12 cellular contexts compared by ENCODE assay signal in genomic region chr14:50928002-50928635, GRCh38. TPM values are rescaled to one million over a fixed set of nuclear protein-coding genes. Genes with fewer than 3 reads are reported as not detected.
DNase-seq lines count a peak whose midpoint lies in the region; ATAC-seq lines count a peak whose summit lies in the region.
"Had no signal": no experiment of that assay in that cellular context is flagged by ENCODE, and none has a peak within 500 bp of the region (broad histone marks: within the 10 kb centered on the region; RNA-seq: fewer than 3 reads in every experiment).

No MANE protein-coding gene starts in this region.

- DNase-seq in HS-5 (ENCODE audit: low read depth) (peak; percentile 73), astrocyte of the hippocampus (ENCODE audit: low read depth, low spot score) (peak; percentile 62), medulla oblongata (ENCODE audit: extremely low spot score) (peak; percentile 73), NCI-H2196 treated with DMSO at 0.1 percent for 48 hours (lab: John Stamatoyannopoulos, UW; ENCODE audit: unreplicated experiment) (no peak)
- no peak for DNase-seq in activated naive CD8-positive, alpha-beta T cell treated with anti-CD3 and anti-CD28 coated beads for 36 hours
- DNase-seq: CD8-positive, alpha-beta memory T cell; NCI-H2029 treated with DMSO at 0.1 percent for 48 hours had no signal

- H3K36me3 Mint-ChIP-seq in activated naive CD8-positive, alpha-beta T cell treated with anti-CD3 and anti-CD28 coated beads for 36 hours: no peaks in the 10 kb centered on the region
- H3K36me3 Mint-ChIP-seq: CD8-positive, alpha-beta memory T cell; memory B cell had no signal

- peaks cover 22% of the 10 kb centered on the region for H3K4me1 ChIP-seq in BLaER1

- no peaks in the 10 kb centered on the region for H3K27me3 ChIP-seq in BLaER1

- no peaks in the 10 kb centered on the region for H3K4me1 Mint-ChIP-seq in activated naive CD8-positive, alpha-beta T cell treated with anti-CD3 and anti-CD28 coated beads for 36 hours
- H3K4me1 Mint-ChIP-seq: CD8-positive, alpha-beta memory T cell; memory B cell had no signal

- H3K36me3 ChIP-seq in BLaER1: no peaks in the 10 kb centered on the region

- no peaks in the 10 kb centered on the region for H3K9me3 ChIP-seq in BLaER1

- H3K4me3 ChIP-seq in BLaER1: no peak overlapping the region

- no peak overlapping the region for H3K4me3 Mint-ChIP-seq in activated naive CD8-positive, alpha-beta T cell treated with anti-CD3 and anti-CD28 coated beads for 36 hours
- H3K4me3 Mint-ChIP-seq: CD8-positive, alpha-beta memory T cell; memory B cell had no signal

- H3K9ac ChIP-seq in BLaER1: no peak overlapping the region

- H3K4me2 ChIP-seq in BLaER1: peak overlapping the region; percentile 38

- ATAC-seq in HG02678 (IDR thresholded peaks at IDR 0.05; ENCODE audit: unreplicated experiment) (no peak), HG03460 (IDR thresholded peaks at IDR 0.05; ENCODE audit: unreplicated experiment) (no peak)

- H3K27me3 Mint-ChIP-seq in activated naive CD8-positive, alpha-beta T cell treated with anti-CD3 and anti-CD28 coated beads for 36 hours: peaks cover 11% of the 10 kb centered on the region

- no peak overlapping the region for H3K27ac ChIP-seq in BLaER1

- no peaks in the 10 kb centered on the region for H4K20me1 ChIP-seq in BLaER1

- H3K27ac Mint-ChIP-seq in activated naive CD8-positive, alpha-beta T cell treated with anti-CD3 and anti-CD28 coated beads for 36 hours: no peak overlapping the region
- H3K27ac Mint-ChIP-seq: CD8-positive, alpha-beta memory T cell; memory B cell had no signal

- H3K9me3 Mint-ChIP-seq in activated naive CD8-positive, alpha-beta T cell treated with anti-CD3 and anti-CD28 coated beads for 36 hours: no peaks in the 10 kb centered on the region
- H3K9me3 Mint-ChIP-seq: CD8-positive, alpha-beta memory T cell; memory B cell had no signal

RNA-seq across cellular contexts. Expression of gene PYGL, which starts 16.2 kb away (rescaled TPM):
- 1 to 10 TPM; 2.3 to 2.5 TPM for total RNA-seq in activated naive CD8-positive, alpha-beta T cell treated with anti-CD3 and anti-CD28 coated beads for 36 hours

RNA-seq across cellular contexts. Expression of gene ABHD12B, which starts 56.3 kb away (rescaled TPM):
- not detected for total RNA-seq in activated naive CD8-positive, alpha-beta T cell treated with anti-CD3 and anti-CD28 coated beads for 36 hours
- total RNA-seq: CD8-positive, alpha-beta memory T cell; urinary bladder had no signal

Comparison
In these comparisons a context has a peak if more than half of its experiments do, and no peak if none do; other contexts are left out.
1. DNase-seq: peak in HS-5 (single experiment), astrocyte of the hippocampus (single experiment) and medulla oblongata (single experiment); none in activated naive CD8-positive, alpha-beta T cell treated with anti-CD3 and anti-CD28 coated beads for 36 hours (single experiment) and NCI-H2196 treated with DMSO at 0.1 percent for 48 hours (single experiment).